Comparison of ENCODE assay signal across 8 cellular contexts in genomic region chr9:129139233-129139992, GRCh38. TPM values are rescaled to one million over a fixed set of nuclear protein-coding genes. Genes with fewer than 3 reads are reported as not detected.
DNase-seq lines count a peak whose midpoint lies in the region; ATAC-seq and TF ChIP-seq lines count a peak whose summit lies in the region.

No MANE protein-coding gene starts in this region.

- TF ChIP-seq CTCF in AG10803 (conservative IDR thresholded peaks at IDR 0.05; ENCODE audit: low read length) (peak; percentile 88), RWPE1 (conservative IDR thresholded peaks at IDR 0.05; ENCODE audit: low read depth) (peak; percentile 99), fibroblast of villous mesenchyme (IDR thresholded peaks at IDR 0.05; ENCODE audit: insufficient read depth, low read depth, low read length) (peak; percentile 89), nephron progenitor cell (IDR thresholded peaks at IDR 0.05) (peak; percentile 91)

- peaks cover 28% of the 10 kb centered on the region for H3K36me3 Mint-ChIP-seq in activated T-helper 2 cell treated with anti-CD3 and anti-CD28 coated beads, Interferon-gamma antibody, Interleukin-2, Interleukin-4, amounts not matched to agents 10 μg/mL and 5 μg/mL and 100 μg/mL, durations not matched to agents 14 hours and 24 hours and 36 hours (ENCODE audit: low read depth)
- peaks cover 16% of the 10 kb centered on the region for H3K36me3 Mint-ChIP-seq in nephron progenitor cell (ENCODE audit: low read depth)

- H3K4me3 ChIP-seq in AG10803 (ENCODE audit: low read length) (peak overlapping the region; percentile 63), fibroblast of villous mesenchyme (ENCODE audit: low read depth, low read length) (peak overlapping the region; percentile 37)

- H3K9me3 Mint-ChIP-seq in activated T-helper 2 cell treated with anti-CD3 and anti-CD28 coated beads, Interferon-gamma antibody, Interleukin-2, Interleukin-4, amounts not matched to agents 10 μg/mL and 5 μg/mL and 100 μg/mL, durations not matched to agents 14 hours and 24 hours and 36 hours = no peaks in the 10 kb centered on the region
- no peaks in the 10 kb centered on the region for H3K9me3 Mint-ChIP-seq in nephron progenitor cell
- no peaks in the 10 kb centered on the region for H3K9me3 Mint-ChIP-seq in stimulated activated naive CD8-positive, alpha-beta T cell treated with anti-CD3 and anti-CD28 coated beads, Interleukin-15, amount 100 ng/mL, for 72 hours

- H3K4me3 Mint-ChIP-seq in activated T-helper 2 cell treated with anti-CD3 and anti-CD28 coated beads, Interferon-gamma antibody, Interleukin-2, Interleukin-4, amounts not matched to agents 10 μg/mL and 5 μg/mL and 100 μg/mL, durations not matched to agents 14 hours and 24 hours and 36 hours (ENCODE audit: low read depth) = peak overlapping the region; percentile 86
- H3K4me3 Mint-ChIP-seq in nephron progenitor cell = peak overlapping the region; percentile 71
- peak overlapping the region; percentile 81 to 90 for H3K4me3 Mint-ChIP-seq in stimulated activated naive CD8-positive, alpha-beta T cell treated with anti-CD3 and anti-CD28 coated beads, Interleukin-15, amount 100 ng/mL, for 72 hours

- peak overlapping the region; percentile 97 for H3K27ac Mint-ChIP-seq in activated T-helper 2 cell treated with anti-CD3 and anti-CD28 coated beads, Interferon-gamma antibody, Interleukin-2, Interleukin-4, amounts not matched to agents 10 μg/mL and 5 μg/mL and 100 μg/mL, durations not matched to agents 14 hours and 24 hours and 36 hours
- H3K27ac Mint-ChIP-seq in nephron progenitor cell = peak overlapping the region; percentile 96
- peak overlapping the region; percentile 92 to 95 for H3K27ac Mint-ChIP-seq in stimulated activated naive CD8-positive, alpha-beta T cell treated with anti-CD3 and anti-CD28 coated beads, Interleukin-15, amount 100 ng/mL, for 72 hours

- DNase-seq in AG10803 (ENCODE audit: low read depth) (peak; percentile 86), LoVo (ENCODE audit: low spot score) (peak; percentile 82), RWPE1 (ENCODE audit: low spot score) (peak; percentile 88), fibroblast of villous mesenchyme (ENCODE audit: low read depth) (peak; percentile 88), nephron progenitor cell (peak; percentile 77)
- DNase-seq in activated T-helper 2 cell treated with anti-CD3 and anti-CD28 coated beads, Interferon-gamma antibody, Interleukin-2, Interleukin-4, amounts not matched to agents 10 μg/mL and 5 μg/mL and 100 μg/mL, durations not matched to agents 14 hours and 24 hours and 36 hours (ENCODE audit: low spot score) = peak; percentile 72
- peak; percentile 75 to 77 for DNase-seq in stimulated activated naive CD8-positive, alpha-beta T cell treated with anti-CD3 and anti-CD28 coated beads, Interleukin-15, amount 100 ng/mL, for 72 hours

- peak; percentile 27 for ATAC-seq in GM19463 (IDR thresholded peaks at IDR 0.05; ENCODE audit: unreplicated experiment)
- peak; percentile 65 for ATAC-seq in stimulated activated naive CD8-positive, alpha-beta T cell treated with anti-CD3 and anti-CD28 coated beads, Interleukin-15, amount 100 ng/mL, for 72 hours

- H3K4me1 Mint-ChIP-seq in activated T-helper 2 cell treated with anti-CD3 and anti-CD28 coated beads, Interferon-gamma antibody, Interleukin-2, Interleukin-4, amounts not matched to agents 10 μg/mL and 5 μg/mL and 100 μg/mL, durations not matched to agents 14 hours and 24 hours and 36 hours (ENCODE audit: low read depth) = peaks cover 37% of the 10 kb centered on the region
- H3K4me1 Mint-ChIP-seq in nephron progenitor cell = peaks cover 77% of the 10 kb centered on the region
- H3K4me1 Mint-ChIP-seq in stimulated activated naive CD8-positive, alpha-beta T cell treated with anti-CD3 and anti-CD28 coated beads, Interleukin-15, amount 100 ng/mL, for 72 hours = peaks cover 55% of the 10 kb centered on the region

- CTCF ChIA-PET in RWPE1 (lab: Yijun Ruan, JAX) = interaction anchor here (0.6 to 5.0 kb wide), 54 partner anchors 8 to 1751 kb away, joined by 3 to 50 read pairs (median 4); partner anchors contain the start of genes C9orf50 and NTMT1

- no peaks in the 10 kb centered on the region for H3K27me3 Mint-ChIP-seq in activated T-helper 2 cell treated with anti-CD3 and anti-CD28 coated beads, Interferon-gamma antibody, Interleukin-2, Interleukin-4, amounts not matched to agents 10 μg/mL and 5 μg/mL and 100 μg/mL, durations not matched to agents 14 hours and 24 hours and 36 hours (ENCODE audit: low read depth)
- H3K27me3 Mint-ChIP-seq in nephron progenitor cell (ENCODE audit: low read depth, poor library complexity) = peaks cover 3% of the 10 kb centered on the region
- no peaks in the 10 kb centered on the region for H3K27me3 Mint-ChIP-seq in stimulated activated naive CD8-positive, alpha-beta T cell treated with anti-CD3 and anti-CD28 coated beads, Interleukin-15, amount 100 ng/mL, for 72 hours

- POLR2A ChIA-PET in RWPE1 (lab: Yijun Ruan, JAX; ENCODE audit: low non-redundant PET) = interaction anchor here (0.6 to 2.7 kb wide), 8 partner anchors 27 to 344 kb away, joined by 3 to 16 read pairs (median 6); partner anchors contain the start of gene IER5L

- H3K27ac ChIP-seq in RWPE1 = peak overlapping the region; percentile 100

- intact Hi-C loops in activated T-helper 2 cell treated with anti-CD3 and anti-CD28 coated beads, Interferon-gamma antibody, Interleukin-2, Interleukin-4, amounts not matched to agents 10 μg/mL and 5 μg/mL and 100 μg/mL, durations not matched to agents 14 hours and 24 hours and 36 hours (cut with micrococcal nuclease) = loop anchor here (1.0 to 10.0 kb wide), 3 partner anchors 37 to 645 kb away; no protein-coding TSS in a partner anchor

RNA-seq across cellular contexts. Expression of gene PTPA, which starts 28.2 kb away (rescaled TPM):
- 106 and 112 TPM in 2 replicates for total RNA-seq in activated T-helper 2 cell treated with anti-CD3 and anti-CD28 coated beads, Interferon-gamma antibody, Interleukin-2, Interleukin-4, amounts not matched to agents 10 μg/mL and 5 μg/mL and 100 μg/mL, durations not matched to agents 14 hours and 24 hours and 36 hours
- total RNA-seq in fibroblast of villous mesenchyme = 133 and 136 TPM in 2 replicates

RNA-seq across cellular contexts. Expression of gene CRAT, which starts 28.8 kb away (rescaled TPM):
- 13.6 and 14.3 TPM in 2 replicates for total RNA-seq in activated T-helper 2 cell treated with anti-CD3 and anti-CD28 coated beads, Interferon-gamma antibody, Interleukin-2, Interleukin-4, amounts not matched to agents 10 μg/mL and 5 μg/mL and 100 μg/mL, durations not matched to agents 14 hours and 24 hours and 36 hours
- total RNA-seq in fibroblast of villous mesenchyme = 33.2 and 38.7 TPM in 2 replicates

RNA-seq across cellular contexts. Expression of gene IER5L, which starts 38.6 kb away (rescaled TPM):
- 8.6 and 9.3 TPM in 2 replicates for total RNA-seq in activated T-helper 2 cell treated with anti-CD3 and anti-CD28 coated beads, Interferon-gamma antibody, Interleukin-2, Interleukin-4, amounts not matched to agents 10 μg/mL and 5 μg/mL and 100 μg/mL, durations not matched to agents 14 hours and 24 hours and 36 hours
- 60.5 and 75.7 TPM in 2 replicates for total RNA-seq in fibroblast of villous mesenchyme

RNA-seq across cellular contexts. Expression of gene DOLPP1, which starts 58.5 kb away (rescaled TPM):
- 20.2 and 22.9 TPM in 2 replicates for total RNA-seq in activated T-helper 2 cell treated with anti-CD3 and anti-CD28 coated beads, Interferon-gamma antibody, Interleukin-2, Interleukin-4, amounts not matched to agents 10 μg/mL and 5 μg/mL and 100 μg/mL, durations not matched to agents 14 hours and 24 hours and 36 hours
- 11.6 and 14.2 TPM in 2 replicates for total RNA-seq in fibroblast of villous mesenchyme

Comparison
In these comparisons a context has a peak if more than half of its experiments do, and no peak if none do; other contexts are left out.
1. Peak in every context shown above with its lines: DNase-seq, ATAC-seq, H3K4me3 ChIP-seq and H3K27ac ChIP-seq.